20 cellular contexts compared by ENCODE assay signal in genomic region chr6:56814802-56815201, GRCh38.
DNase-seq lines count a peak whose midpoint lies in the region; ATAC-seq and TF ChIP-seq lines count a peak whose summit lies in the region.
"Had no signal": no experiment of that assay in that cellular context is flagged by ENCODE, and none has a peak within 500 bp of the region (broad histone marks: within the 10 kb centered on the region; RNA-seq: fewer than 3 reads in every experiment).

No MANE protein-coding gene starts in this region.

- in situ Hi-C loops in Panc1 (cut with HindIII; ENCODE audit: low pct_unique_long_range_greater_than_20kb, low sequenced_read_pairs): no loop called here

- no peaks in the 10 kb centered on the region for H3K9me3 ChIP-seq in DOHH2 (ENCODE audit: control insufficient read depth, insufficient read depth, low read length)
- no peaks in the 10 kb centered on the region for H3K9me3 ChIP-seq in Panc1 (ENCODE audit: control insufficient read depth, insufficient read depth, low read depth, low read length)
- H3K9me3 ChIP-seq in right atrium auricular region: no peaks in the 10 kb centered on the region
- H3K9me3 ChIP-seq: transverse colon had no signal

- H3K4me1 Mint-ChIP-seq in activated T-helper 2 cell treated with anti-CD3 and anti-CD28 coated beads, Interferon-gamma antibody, Interleukin-2, Interleukin-4, amounts not matched to agents 10 μg/mL and 5 μg/mL and 100 μg/mL, durations not matched to agents 14 hours and 24 hours and 36 hours (ENCODE audit: low read depth): no peaks in the 10 kb centered on the region
- H3K4me1 Mint-ChIP-seq: CD14-positive monocyte had no signal

- no peaks in the 10 kb centered on the region for H3K36me3 Mint-ChIP-seq in activated T-helper 2 cell treated with anti-CD3 and anti-CD28 coated beads, Interferon-gamma antibody, Interleukin-2, Interleukin-4, amounts not matched to agents 10 μg/mL and 5 μg/mL and 100 μg/mL, durations not matched to agents 14 hours and 24 hours and 36 hours (ENCODE audit: low read depth)
- H3K36me3 Mint-ChIP-seq: CD14-positive monocyte, mesothelial cell of epicardium had no signal

- H3K4me1 ChIP-seq in DOHH2 (ENCODE audit: control insufficient read depth, low read length) (peaks cover 45% of the 10 kb centered on the region), Panc1 (ENCODE audit: control insufficient read depth, insufficient read depth, low read length) (peaks cover 37% of the 10 kb centered on the region), right atrium auricular region (peaks cover 0 to 25% of the 10 kb centered on the region in 2 donors)

- peaks cover 1% of the 10 kb centered on the region for H3K27me3 Mint-ChIP-seq in activated T-helper 2 cell treated with anti-CD3 and anti-CD28 coated beads, Interferon-gamma antibody, Interleukin-2, Interleukin-4, amounts not matched to agents 10 μg/mL and 5 μg/mL and 100 μg/mL, durations not matched to agents 14 hours and 24 hours and 36 hours (ENCODE audit: low read depth)

- peak; percentile 13 for ATAC-seq in GM21390 (IDR thresholded peaks at IDR 0.05; ENCODE audit: unreplicated experiment)
- peak; percentile 50; the same call in 1 of the 2 replicates for ATAC-seq in Panc1
- ATAC-seq: HCT116 had no signal

- no TSS peak for BruUV-seq in Panc1 (replicated peaks; lab: Mats Ljungman, UMichigan)

- H3F3A ChIP-seq in DOHH2 (ENCODE audit: control insufficient read depth, insufficient read depth): no peaks in the 10 kb centered on the region

- no peak for DNase-seq in Panc1 (ENCODE audit: low read depth, low spot score)
- no peak for DNase-seq in right atrium auricular region (ENCODE audit: low spot score)
- no peak for DNase-seq in NCI-H524 (lab: John Stamatoyannopoulos, UW)
- DNase-seq in SK-N-DZ (ENCODE audit: low spot score): no peak
- DNase-seq in activated T-helper 2 cell treated with anti-CD3 and anti-CD28 coated beads, Interferon-gamma antibody, Interleukin-2, Interleukin-4, amounts not matched to agents 10 μg/mL and 5 μg/mL and 100 μg/mL, durations not matched to agents 14 hours and 24 hours and 36 hours (ENCODE audit: low spot score): no peak
- no peak for DNase-seq in NCI-H2029 treated with DMSO at 0.1 percent for 48 hours (lab: John Stamatoyannopoulos, UW)
- DNase-seq: activated CD4-positive, alpha-beta T cell treated with anti-CD3 and anti-CD28 coated beads, Interleukin-2, amount 50 U/mL, for 48 hours; activated naive CD4-positive, alpha-beta T cell treated with anti-CD3 and anti-CD28 coated beads for 36 hours; activated T-cell treated with anti-CD3 and anti-CD28 coated beads for 4 hours; aorta; kidney glomerular epithelial cell; stimulated activated naive CD4-positive, alpha-beta T cell; transverse colon had no signal

- intact Hi-C loops in Panc1 (cut with micrococcal nuclease; ENCODE audit: unreplicated experiment): no loop called here
- intact Hi-C loops in activated T-helper 2 cell treated with anti-CD3 and anti-CD28 coated beads, Interferon-gamma antibody, Interleukin-2, Interleukin-4, amounts not matched to agents 10 μg/mL and 5 μg/mL and 100 μg/mL, durations not matched to agents 14 hours and 24 hours and 36 hours (cut with micrococcal nuclease): no loop called here

- H3K27ac ChIP-seq in DOHH2 (ENCODE audit: low read depth, low read length) (0 out of 2 replicates have a peak overlapping the region, but pooled peaks have one; percentile 1), Panc1 (ENCODE audit: low read length) (no peak overlapping the region), right atrium auricular region (peak overlapping the region; percentile 66 to 86)
- H3K27ac ChIP-seq: transverse colon, VCaP had no signal

- CTCF ChIA-PET in Panc1 (lab: Charles Lee): no interaction called here

- peak overlapping the region; percentile 37 for H3K4me2 ChIP-seq in DOHH2 (ENCODE audit: low read length)

- POLR2A ChIA-PET in Panc1 (lab: Charles Lee): interaction anchor here (0.6 kb wide), 1 partner anchor 55 kb away, joined by 4 read pairs; no protein-coding TSS in a partner anchor

- H3K79me2 ChIP-seq in DOHH2 (ENCODE audit: control insufficient read depth, low read length): peaks cover 54% of the 10 kb centered on the region

- H3K4me3 ChIP-seq in DOHH2 (ENCODE audit: low read length) (no peak overlapping the region), Panc1 (ENCODE audit: low read depth in 2 of 2, low read length in 2 of 2) (no peak overlapping the region), right atrium auricular region (peak overlapping the region in 1 of 2 donors; percentile 19)
- H3K4me3 ChIP-seq: transverse colon had no signal

- H3K27ac Mint-ChIP-seq in activated T-helper 2 cell treated with anti-CD3 and anti-CD28 coated beads, Interferon-gamma antibody, Interleukin-2, Interleukin-4, amounts not matched to agents 10 μg/mL and 5 μg/mL and 100 μg/mL, durations not matched to agents 14 hours and 24 hours and 36 hours: no peak overlapping the region
- H3K27ac Mint-ChIP-seq: activated naive CD4-positive, alpha-beta T cell treated with anti-CD3 and anti-CD28 coated beads for 36 hours; mesothelial cell of epicardium; T-helper 1 cell treated with Interleukin-12 subunit alpha and Interleukin-12 subunit beta and Interleukin-4 antibody, amounts not matched to agents 30 μg/mL and 1 μg/mL, for 36 hours had no signal

- H3K27me3 ChIP-seq in DOHH2 (ENCODE audit: control insufficient read depth, low read length) (no peaks in the 10 kb centered on the region), Panc1 (ENCODE audit: control insufficient read depth, insufficient read depth, low read length) (no peaks in the 10 kb centered on the region), right atrium auricular region (no peaks in the 10 kb centered on the region)
- H3K27me3 ChIP-seq: transverse colon had no signal

- no peaks in the 10 kb centered on the region for H3K9me2 ChIP-seq in DOHH2 (replicated peaks; ENCODE audit: control insufficient read depth, low read length)

- H3K9me3 Mint-ChIP-seq in activated T-helper 2 cell treated with anti-CD3 and anti-CD28 coated beads, Interferon-gamma antibody, Interleukin-2, Interleukin-4, amounts not matched to agents 10 μg/mL and 5 μg/mL and 100 μg/mL, durations not matched to agents 14 hours and 24 hours and 36 hours: no peaks in the 10 kb centered on the region
- H3K9me3 Mint-ChIP-seq: activated naive CD4-positive, alpha-beta T cell treated with anti-CD3 and anti-CD28 coated beads for 36 hours; CD14-positive monocyte; mesothelial cell of epicardium; T-helper 1 cell treated with Interleukin-12 subunit alpha and Interleukin-12 subunit beta and Interleukin-4 antibody, amounts not matched to agents 30 μg/mL and 1 μg/mL, for 36 hours had no signal

- H4K20me1 ChIP-seq in DOHH2 (ENCODE audit: control insufficient read depth, insufficient read depth, low read depth, low read length): no peaks in the 10 kb centered on the region

- TF ChIP-seq CTCF in DOHH2 (IDR thresholded peaks at IDR 0.05; ENCODE audit: low read depth, low read length, poor library complexity, severe bottlenecking) (no peak), Panc1 (IDR thresholded peaks at IDR 0.05) (no peak), right atrium auricular region (IDR thresholded peaks at IDR 0.05) (no peak)

- no peak overlapping the region for H3K4me3 Mint-ChIP-seq in activated T-helper 2 cell treated with anti-CD3 and anti-CD28 coated beads, Interferon-gamma antibody, Interleukin-2, Interleukin-4, amounts not matched to agents 10 μg/mL and 5 μg/mL and 100 μg/mL, durations not matched to agents 14 hours and 24 hours and 36 hours (ENCODE audit: low read depth)
- H3K4me3 Mint-ChIP-seq: activated naive CD4-positive, alpha-beta T cell treated with anti-CD3 and anti-CD28 coated beads for 36 hours; CD14-positive monocyte; mesothelial cell of epicardium; T-helper 1 cell treated with Interleukin-12 subunit alpha and Interleukin-12 subunit beta and Interleukin-4 antibody, amounts not matched to agents 30 μg/mL and 1 μg/mL, for 36 hours had no signal

- no peaks in the 10 kb centered on the region for H3K36me3 ChIP-seq in DOHH2 (ENCODE audit: control insufficient read depth, low read length)
- no peaks in the 10 kb centered on the region for H3K36me3 ChIP-seq in Panc1 (ENCODE audit: control insufficient read depth, insufficient read depth, low read length)
- no peaks in the 10 kb centered on the region for H3K36me3 ChIP-seq in right atrium auricular region
- H3K36me3 ChIP-seq: transverse colon had no signal
